25 cellular contexts compared by ENCODE assay signal in the genomic region with DNA sequence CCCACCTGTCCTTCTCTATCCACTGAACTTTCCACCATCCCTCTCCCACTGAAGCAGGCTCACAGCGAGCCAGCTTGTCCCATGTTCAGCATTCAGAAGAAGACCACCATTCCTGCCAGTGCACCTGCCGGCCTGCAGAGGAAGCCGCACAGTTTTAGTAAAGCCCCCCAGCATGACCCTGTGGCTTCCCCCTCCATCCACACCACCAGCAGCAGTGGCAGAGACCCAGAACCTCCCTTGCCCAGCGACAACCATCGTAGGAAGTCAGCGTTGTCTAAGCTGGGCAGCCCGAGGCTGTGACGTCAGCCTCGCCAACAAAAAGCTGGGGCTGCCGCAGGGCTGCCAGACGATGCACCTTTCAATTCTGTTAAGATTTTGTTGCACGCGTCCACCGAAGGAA.
"Had no signal": no experiment of that assay in that cellular context is flagged by ENCODE, and none has a peak within 500 bp of the region (broad histone marks: within the 10 kb centered on the region; RNA-seq: fewer than 3 reads in every experiment).

No MANE protein-coding gene starts in this region.

- H3K4me1 ChIP-seq: ascending aorta, SJCRH30 had no signal

- H3K4me1 Mint-ChIP-seq: activated CD4-positive, alpha-beta T cell treated with anti-CD3 and anti-CD28 coated beads, Interleukin-2, amount 10 ng/mL, durations not matched to agents 24 days and 14 days; activated naive CD4-positive, alpha-beta T cell treated with anti-CD3 and anti-CD28 coated beads, Interleukin-2, amount 50 U/mL, for 24 hours; activated naive CD8-positive, alpha-beta T cell treated with anti-CD3 and anti-CD28 coated beads, Interleukin-2, amount 10 ng/mL, durations not matched to agents 7 days and 5 days had no signal

- H3K36me3 ChIP-seq: ascending aorta, cardiac muscle cell, SJCRH30 had no signal

- H3K9me3 ChIP-seq: ascending aorta, SJCRH30 had no signal

- H3K27me3 Mint-ChIP-seq: activated CD4-positive, alpha-beta T cell treated with anti-CD3 and anti-CD28 coated beads, Interleukin-2, amount 10 ng/mL, durations not matched to agents 24 days and 14 days; activated CD8-positive, alpha-beta T cell treated with anti-CD3 and anti-CD28 coated beads for 36 hours; activated naive CD4-positive, alpha-beta T cell treated with anti-CD3 and anti-CD28 coated beads, Interleukin-2, amount 50 U/mL, for 24 hours; activated naive CD8-positive, alpha-beta T cell treated with anti-CD3 and anti-CD28 coated beads, Interleukin-2, amount 10 ng/mL, durations not matched to agents 7 days and 5 days had no signal

- H3K9me3 Mint-ChIP-seq: activated CD4-positive, alpha-beta T cell treated with anti-CD3 and anti-CD28 coated beads, Interleukin-2, amount 10 ng/mL, durations not matched to agents 24 days and 14 days; activated CD8-positive, alpha-beta T cell treated with anti-CD3 and anti-CD28 coated beads for 36 hours; activated naive CD4-positive, alpha-beta T cell treated with anti-CD3 and anti-CD28 coated beads, Interleukin-2, amount 50 U/mL, for 24 hours; activated naive CD8-positive, alpha-beta T cell treated with anti-CD3 and anti-CD28 coated beads, Interleukin-2, amount 10 ng/mL, durations not matched to agents 7 days and 5 days; T-helper 2 cell treated with Interferon-gamma antibody and Interleukin-4, amounts not matched to agents 5 μg/mL and 100 μg/mL, for 36 hours had no signal

- H3K4me3 ChIP-seq: ascending aorta, cardiac muscle cell, K562, SJCRH30, SK-N-MC had no signal

- DNase-seq: activated CD4-positive, alpha-beta T cell treated with anti-CD3 and anti-CD28 coated beads, Interleukin-2, amount 10 ng/mL, durations not matched to agents 24 days and 14 days; activated CD4-positive, alpha-beta T cell treated with anti-CD3 and anti-CD28 coated beads, Interleukin-2, amount 50 U/mL, for 4 hours; activated CD8-positive, alpha-beta T cell treated with anti-CD3 and anti-CD28 coated beads for 36 hours; activated gamma-delta T cell; activated naive CD4-positive, alpha-beta T cell treated with Interleukin-2 at 50 U/mL for 16 hours; activated naive CD8-positive, alpha-beta T cell treated with anti-CD3 and anti-CD28 coated beads, Interleukin-2, amount 10 ng/mL, durations not matched to agents 7 days and 5 days; activated T-cell treated with anti-CD3 and anti-CD28 coated beads for 4 hours; activated T-cell treated with anti-CD3 and anti-CD28 coated beads, Interleukin-2, amount 50 U/mL, for 48 hours; amygdala; NCI-H1105 treated with DMSO at 0.1 percent for 48 hours; NCI-H1436; NCI-H1694; NCI-H1930; NCI-H2081 treated with DMSO at 0.1 percent for 48 hours; NCI-H345; NCI-H524 treated with DMSO at 0.1 percent for 48 hours; SHP77; SJCRH30 had no signal

- H3K36me3 Mint-ChIP-seq: activated naive CD4-positive, alpha-beta T cell treated with anti-CD3 and anti-CD28 coated beads, Interleukin-2, amount 50 U/mL, for 24 hours; activated naive CD8-positive, alpha-beta T cell treated with anti-CD3 and anti-CD28 coated beads, Interleukin-2, amount 10 ng/mL, durations not matched to agents 7 days and 5 days had no signal

- H3K27me3 ChIP-seq: ascending aorta, cardiac muscle cell, SJCRH30 had no signal

- H3K27ac Mint-ChIP-seq: activated CD4-positive, alpha-beta T cell treated with anti-CD3 and anti-CD28 coated beads, Interleukin-2, amount 10 ng/mL, durations not matched to agents 24 days and 14 days; activated CD8-positive, alpha-beta T cell treated with anti-CD3 and anti-CD28 coated beads for 36 hours; activated naive CD4-positive, alpha-beta T cell treated with anti-CD3 and anti-CD28 coated beads, Interleukin-2, amount 50 U/mL, for 24 hours; activated naive CD8-positive, alpha-beta T cell treated with anti-CD3 and anti-CD28 coated beads, Interleukin-2, amount 10 ng/mL, durations not matched to agents 7 days and 5 days; T-helper 2 cell treated with Interferon-gamma antibody and Interleukin-4, amounts not matched to agents 5 μg/mL and 100 μg/mL, for 36 hours had no signal

- H3K27ac ChIP-seq: ascending aorta, cardiac muscle cell, SJCRH30, SK-N-MC had no signal

- H3K4me3 Mint-ChIP-seq: activated CD4-positive, alpha-beta T cell treated with anti-CD3 and anti-CD28 coated beads, Interleukin-2, amount 10 ng/mL, durations not matched to agents 24 days and 14 days; activated CD8-positive, alpha-beta T cell treated with anti-CD3 and anti-CD28 coated beads for 36 hours; activated naive CD4-positive, alpha-beta T cell treated with anti-CD3 and anti-CD28 coated beads, Interleukin-2, amount 50 U/mL, for 24 hours; activated naive CD8-positive, alpha-beta T cell treated with anti-CD3 and anti-CD28 coated beads, Interleukin-2, amount 10 ng/mL, durations not matched to agents 7 days and 5 days; T-helper 2 cell treated with Interferon-gamma antibody and Interleukin-4, amounts not matched to agents 5 μg/mL and 100 μg/mL, for 36 hours had no signal

- ATAC-seq: activated CD8-positive, alpha-beta T cell treated with anti-CD3 and anti-CD28 coated beads for 36 hours; K562; Panc1 had no signal
